In genomic region chr11:106399624-106400023, GRCh38 we compare ENCODE assay signal across 1 cellular context.
TF ChIP-seq lines count a peak whose summit lies in the region.

No MANE protein-coding gene starts in this region.

TF ChIP-seq in HepG2, 621 proteins besides CTCF, POLR2A, EP300 and RAD21:
- TF ChIP-seq ATF7 (IDR thresholded peaks at IDR 0.05) (0 out of 2 replicates have a peak, but pooled peaks have one; percentile 7), ATF7 (CRISPR knock-in tag; IDR thresholded peaks at IDR 0.05) (no peak), ZNF101 (CRISPR knock-in tag; IDR thresholded peaks at IDR 0.05; ENCODE audit: borderline replicate concordance, low read depth) (no peak)
